In the genomic region with DNA sequence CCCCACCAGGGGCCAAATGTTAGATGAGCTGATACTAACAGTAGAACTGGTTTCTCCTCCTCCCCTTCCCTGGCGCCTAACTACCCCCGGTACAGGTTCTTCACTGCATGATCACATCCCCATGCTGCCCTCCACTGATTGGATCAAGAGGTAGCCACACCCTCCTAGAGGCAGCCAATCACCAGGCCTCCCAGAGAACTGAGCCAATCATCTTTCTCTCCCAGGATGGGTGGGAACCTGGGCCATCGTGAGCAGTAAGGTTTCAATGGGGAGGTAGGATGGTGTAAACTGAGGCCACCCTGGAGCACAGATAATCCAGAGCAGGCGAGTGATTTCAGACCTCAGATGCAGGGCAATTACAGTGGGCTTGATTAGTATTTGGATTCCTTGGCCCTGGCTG, we compare ENCODE assay signal across 32 cellular contexts.
A peak's percentile ranks its signal among the peaks of the same experiment; 100 is the strongest.
DNase-seq lines count a peak whose midpoint lies in the region; ATAC-seq, FAIRE-seq and TF ChIP-seq lines count a peak whose summit lies in the region.
"Had no signal": no experiment of that assay in that cellular context is flagged by ENCODE, and none has a peak within 500 bp of the region (broad histone marks: within the 10 kb centered on the region; RNA-seq: fewer than 3 reads in every experiment).

No MANE protein-coding gene starts in this region.

- no peak for TF ChIP-seq POLR2A in K562 (conservative IDR thresholded peaks at IDR 0.05)

- no peak overlapping the region for H3K4me3 ChIP-seq in K562
- H3K4me3 ChIP-seq: adrenal gland, BLaER1, body of pancreas, esophagus squamous epithelium, right lobe of liver, transverse colon had no signal

- H4K20me1 ChIP-seq in K562 (replicated peaks; ENCODE audit: control insufficient read depth, insufficient read depth, low read length), result no peaks in the 10 kb centered on the region
- H4K20me1 ChIP-seq: BLaER1 had no signal

- CTCF ChIA-PET in K562 (lab: Yijun Ruan, JAX; ENCODE audit: low intra/inter-chr PET ratio), result no interaction called here

- POLR2A ChIA-PET in K562 (lab: Yijun Ruan, JAX), result no interaction called here

- peaks cover 12 to 26% of the 10 kb centered on the region in 2 experiments; a peak in 3 of 5 replicates for H3K27me3 ChIP-seq in K562 (ENCODE audit: control insufficient read depth in 2 of 2, insufficient read depth in 2 of 2, low read length in 2 of 2)
- H3K27me3 ChIP-seq: adrenal gland, BLaER1, foreskin keratinocyte, right lobe of liver had no signal

- ATAC-seq in K562, result peak; percentile 97
- ATAC-seq: activated T-cell treated with anti-CD3 and anti-CD28 coated beads, Interleukin-2, amount 50 U/mL, for 72 hours; body of pancreas; foreskin keratinocyte; right lobe of liver had no signal

- H2AFZ ChIP-seq in K562 (ENCODE audit: low read depth, low read length), result no peak overlapping the region

- no TSS peak for BruUV-seq in K562 (replicated peaks; lab: Mats Ljungman, UMichigan)

- H3K4me1 ChIP-seq in K562 (replicated peaks in 1 of 2; ENCODE audit: control insufficient read depth in 2 of 2, insufficient read depth in 2 of 2, low read length in 2 of 2), result no peaks in the 10 kb centered on the region
- H3K4me1 ChIP-seq: adrenal gland, foreskin keratinocyte, right lobe of liver had no signal

- no peaks in the 10 kb centered on the region for H3K9me3 ChIP-seq in K562 (replicated peaks; ENCODE audit: control insufficient read depth, insufficient read depth, low read depth, low read length)
- H3K9me3 ChIP-seq: adrenal gland, BLaER1, body of pancreas, esophagus squamous epithelium, right lobe of liver, SK-N-SH, transverse colon had no signal

- no peaks in the 10 kb centered on the region for H3K9me1 ChIP-seq in K562 (ENCODE audit: control insufficient read depth, insufficient read depth, low read length)

- H3K9ac ChIP-seq in K562 (ENCODE audit: insufficient read depth in 1 of 2, low read depth in 2 of 2, low read length in 2 of 2), result no peak overlapping the region
- H3K9ac ChIP-seq: BLaER1, SK-N-SH had no signal

- FAIRE-seq in K562 (lab: Jason Lieb, UNC), result no peak
- FAIRE-seq in HTR-8/SVneo (lab: Jason Lieb, UNC), result no peak
- no peak for FAIRE-seq in urothelium cell line (lab: Jason Lieb, UNC)
- FAIRE-seq: endometrium, TTC549 had no signal

- in situ Hi-C loops in K562 (cut with MboI), result no loop called here

- 0% methylated on average over 4 of the region's 4 CpGs for WGBS in K562 (ENCODE audit: insufficient coverage, low coverage, missing lambda C conversion rate)

- peak; percentile 18 for DNase-seq in A172 (ENCODE audit: low spot score)
- DNase-seq in Daoy (ENCODE audit: low read depth), result peak; percentile 23
- DNase-seq in NAMALWA (ENCODE audit: low spot score), result peak; percentile 72
- DNase-seq in K562 (ENCODE audit: extremely low read depth in 1 of 4, low spot score in 3 of 4), result peak; percentile 24 to 83 (median 77)
- DNase-seq in HTR-8/SVneo (ENCODE audit: insufficient read length, low spot score), result no peak
- no peak for DNase-seq in HCEC 1CT
- DNase-seq in amygdala (lab: John Stamatoyannopoulos, UW), result no peak
- DNase-seq in urothelium cell line (ENCODE audit: low spot score), result no peak
- DNase-seq: activated CD4-positive, alpha-beta T cell treated with anti-CD3 and anti-CD28 coated beads, Interleukin-2, amount 50 U/mL, for 4 hours; activated naive CD4-positive, alpha-beta T cell; activated T-cell treated with anti-CD3 and anti-CD28 coated beads, Interleukin-2, amount 50 U/mL, for 72 hours; adrenal gland; body of pancreas; dermis blood vessel endothelial cell; DMS 273 treated with DMSO at 0.1 percent for 48 hours; esophagus squamous epithelium; foreskin keratinocyte; head of caudate nucleus; HFFc6; midbrain; naive B cell; NCI-H1105 treated with DMSO at 0.1 percent for 48 hours; NCI-H2029; NCI-H774; right lobe of liver; SK-N-SH; stimulated activated CD4-positive, alpha-beta T cell treated with anti-CD3 and anti-CD28 coated beads, Interleukin-12 subunit alpha, Interleukin-12 subunit beta, amount 100 ng/mL, for 4 hours; stimulated activated CD4-positive, alpha-beta T cell treated with anti-CD3 and anti-CD28 coated beads, Interleukin-2, amount 100 ng/mL, for 48 hours; transverse colon had no signal

- TF ChIP-seq CTCF in K562 (IDR thresholded peaks at IDR 0.05 in 2 of 3, conservative IDR thresholded peaks at IDR 0.05 in 1 of 3; ENCODE audit: insufficient read depth in 2 of 3, low read depth in 1 of 3, low read length in 3 of 3), result no peak

- H3K4me2 ChIP-seq in K562 (ENCODE audit: insufficient read depth, low read length), result no peak overlapping the region
- H3K4me2 ChIP-seq: BLaER1, SK-N-SH had no signal

- no peak for TF ChIP-seq RAD21 in K562 (CRISPR knock-in tag; conservative IDR thresholded peaks at IDR 0.05 in 1 of 2, IDR thresholded peaks at IDR 0.05 in 1 of 2)

- no peaks in the 10 kb centered on the region for H3K79me2 ChIP-seq in K562 (ENCODE audit: control insufficient read depth, insufficient read depth, low read length)

- intact Hi-C loops in K562 (cut with micrococcal nuclease), result no loop called here

- no peak overlapping the region for H3K27ac ChIP-seq in K562 (ENCODE audit: extremely low read depth, low read depth, low read length)
- H3K27ac ChIP-seq: adrenal gland, BLaER1, body of pancreas, esophagus squamous epithelium, foreskin keratinocyte, right lobe of liver, transverse colon had no signal

- no peak for TF ChIP-seq EP300 in K562 (IDR thresholded peaks at IDR 0.05; ENCODE audit: low read length)

- H3K36me3 ChIP-seq in K562 (ENCODE audit: control insufficient read depth, insufficient read depth, low read length), result no peaks in the 10 kb centered on the region
- H3K36me3 ChIP-seq: adrenal gland, BLaER1, esophagus squamous epithelium, right lobe of liver, transverse colon had no signal

TF ChIP-seq in K562, 482 proteins besides CTCF, POLR2A, EP300 and RAD21 (continues in another document):
- TF ChIP-seq KLF6 (CRISPR knock-in tag; IDR thresholded peaks at IDR 0.05; ENCODE audit: borderline replicate concordance), result no peak
- TF ChIP-seq ZNF785 (CRISPR knock-in tag; IDR thresholded peaks at IDR 0.05), result no peak
- peak; percentile 9 for TF ChIP-seq FOS (IDR thresholded peaks at IDR 0.05; ENCODE audit: extremely low read depth, insufficient read length)
- no peak for TF ChIP-seq ELF4 (CRISPR knock-in tag; IDR thresholded peaks at IDR 0.05)
- no peak for TF ChIP-seq ZNF316 (IDR thresholded peaks at IDR 0.05)
- TF ChIP-seq NFYB (IDR thresholded peaks at IDR 0.05; ENCODE audit: extremely low read depth, insufficient read length), result peak; percentile 66
- TF ChIP-seq RFX7 (CRISPR knock-in tag; IDR thresholded peaks at IDR 0.05), result no peak
- TF ChIP-seq, protein P1, sequence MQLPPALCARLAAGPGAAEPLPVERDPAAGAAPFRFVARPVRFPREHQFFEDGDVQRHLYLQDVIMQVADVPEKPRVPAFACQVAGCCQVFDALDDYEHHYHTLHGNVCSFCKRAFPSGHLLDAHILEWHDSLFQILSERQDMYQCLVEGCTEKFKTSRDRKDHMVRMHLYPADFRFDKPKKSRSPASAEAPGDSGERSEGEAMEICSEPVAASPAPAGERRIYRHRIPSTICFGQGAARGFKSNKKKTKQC (CRISPR knock-in tag; IDR thresholded peaks at IDR 0.05), result no peak
- no peak for TF ChIP-seq WHSC1 (IDR thresholded peaks at IDR 0.05; ENCODE audit: low read length)
- TF ChIP-seq, protein P2, sequence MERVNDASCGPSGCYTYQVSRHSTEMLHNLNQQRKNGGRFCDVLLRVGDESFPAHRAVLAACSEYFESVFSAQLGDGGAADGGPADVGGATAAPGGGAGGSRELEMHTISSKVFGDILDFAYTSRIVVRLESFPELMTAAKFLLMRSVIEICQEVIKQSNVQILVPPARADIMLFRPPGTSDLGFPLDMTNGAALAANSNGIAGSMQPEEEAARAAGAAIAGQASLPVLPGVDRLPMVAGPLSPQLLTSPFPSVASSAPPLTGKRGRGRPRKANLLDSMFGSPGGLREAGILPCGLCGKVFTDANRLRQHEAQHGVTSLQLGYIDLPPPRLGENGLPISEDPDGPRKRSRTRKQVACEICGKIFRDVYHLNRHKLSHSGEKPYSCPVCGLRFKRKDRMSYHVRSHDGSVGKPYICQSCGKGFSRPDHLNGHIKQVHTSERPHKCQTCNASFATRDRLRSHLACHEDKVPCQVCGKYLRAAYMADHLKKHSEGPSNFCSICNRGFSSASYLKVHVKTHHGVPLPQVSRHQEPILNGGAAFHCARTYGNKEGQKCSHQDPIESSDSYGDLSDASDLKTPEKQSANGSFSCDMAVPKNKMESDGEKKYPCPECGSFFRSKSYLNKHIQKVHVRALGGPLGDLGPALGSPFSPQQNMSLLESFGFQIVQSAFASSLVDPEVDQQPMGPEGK (CRISPR knock-in tag; IDR thresholded peaks at IDR 0.05; ENCODE audit: borderline replicate concordance), result no peak

Comparison
In these comparisons a context has a peak if more than half of its experiments do, and no peak if none do; other contexts are left out.
1. DNase-seq: peak in A172 (single experiment), Daoy (single experiment), NAMALWA (single experiment) and K562 (4 of 4); none in HTR-8/SVneo (single experiment), HCEC 1CT (single experiment), amygdala (0 of 56) and urothelium cell line (single experiment).